8 cellular contexts compared by ENCODE assay signal in genomic region chr2:105329197-105329554, GRCh38. TPM values are rescaled to one million over a fixed set of nuclear protein-coding genes. Genes with fewer than 3 reads are reported as not detected.
DNase-seq lines count a peak whose midpoint lies in the region; TF ChIP-seq lines count a peak whose summit lies in the region.

No MANE protein-coding gene starts in this region.

- no peaks in the 10 kb centered on the region for H3K9me3 ChIP-seq in breast epithelium

- H3K27ac ChIP-seq in breast epithelium, result peak overlapping the region; percentile 78 to 95
- peak overlapping the region; percentile 79 for H3K27ac ChIP-seq in substantia nigra (ENCODE audit: low read depth, low read length, poor library complexity, severe bottlenecking)

- TF ChIP-seq CTCF in breast epithelium (IDR thresholded peaks at IDR 0.05) (no peak), lower leg skin (IDR thresholded peaks at IDR 0.05) (no peak)

- peaks cover 0 to 6% of the 10 kb centered on the region in 2 donors for H3K4me1 ChIP-seq in breast epithelium

- WGBS in lower leg skin, 2 donors, result 0 to 2% methylated on average over 13 to 14 of the region's 17 CpGs

- no peak for TF ChIP-seq POLR2A in breast epithelium (IDR thresholded peaks at IDR 0.05)
- no peak for TF ChIP-seq POLR2A in lower leg skin (IDR thresholded peaks at IDR 0.05)

- H3K4me3 ChIP-seq in breast epithelium, result peak overlapping the region; percentile 71 to 95 (median 81)
- H3K4me3 ChIP-seq in lower leg skin (ENCODE audit: low read depth, poor library complexity, severe bottlenecking), result peak overlapping the region; percentile 27

- peak; percentile 10 for DNase-seq in activated T-cell treated with anti-CD3 and anti-CD28 coated beads for 24 hours (ENCODE audit: low read depth)
- DNase-seq in activated T-cell treated with anti-CD3 and anti-CD28 coated beads for 4 hours, result no peak
- peak; percentile 43 for DNase-seq in NAMALWA (ENCODE audit: low spot score)
- no peak for DNase-seq in breast epithelium (ENCODE audit: low spot score in 2 of 2)
- DNase-seq in lower leg skin (ENCODE audit: low spot score in 2 of 2), result no peak
- peak in 15 of 49 donors; percentile 13 to 56 (median 36) for DNase-seq in substantia nigra (lab: John Stamatoyannopoulos, UW)
- no peak for DNase-seq in ureter (ENCODE audit: low spot score)
- no peak for DNase-seq in NCI-H82 treated with DMSO at 0.1 percent for 48 hours (lab: John Stamatoyannopoulos, UW; ENCODE audit: unreplicated experiment)

- intact Hi-C loops in breast epithelium (cut with DNase I; ENCODE audit: low total_unique reads) (no loop called here), lower leg skin (cut with DNase I; ENCODE audit: low total_unique reads) (no loop called here)

- H3K36me3 ChIP-seq in breast epithelium, result no peaks in the 10 kb centered on the region

- no peaks in the 10 kb centered on the region for H3K27me3 ChIP-seq in breast epithelium

RNA-seq across cellular contexts. Expression of gene TGFBRAP1, which starts 0.4 kb away (rescaled TPM):
- total RNA-seq in breast epithelium, result 10 to 100 TPM; 24.6 to 29.8 (median 28.5) TPM
- 10 to 100 TPM; 30.2 to 35.2 (median 34.4) TPM for total RNA-seq in lower leg skin
- 22.9 TPM for total RNA-seq in ureter

RNA-seq across cellular contexts. Expression of gene C2orf49, which starts 8.2 kb away (rescaled TPM):
- total RNA-seq in breast epithelium (10 to 100 TPM; 20.0 to 31.6 (median 23.0) TPM), lower leg skin (10 to 100 TPM; 16.9 to 29.1 (median 21.3) TPM), ureter (17.1 TPM)

Comparison
In these comparisons a context has a peak if more than half of its experiments do, and no peak if none do; other contexts are left out.
1. DNase-seq: peak in activated T-cell treated with anti-CD3 and anti-CD28 coated beads for 24 hours (single experiment) and NAMALWA (single experiment); none in activated T-cell treated with anti-CD3 and anti-CD28 coated beads for 4 hours (single experiment), breast epithelium (0 of 2), lower leg skin (0 of 2), ureter (single experiment) and NCI-H82 treated with DMSO at 0.1 percent for 48 hours (single experiment).